Comparison of ENCODE assay signal across 21 cellular contexts in the genomic region with DNA sequence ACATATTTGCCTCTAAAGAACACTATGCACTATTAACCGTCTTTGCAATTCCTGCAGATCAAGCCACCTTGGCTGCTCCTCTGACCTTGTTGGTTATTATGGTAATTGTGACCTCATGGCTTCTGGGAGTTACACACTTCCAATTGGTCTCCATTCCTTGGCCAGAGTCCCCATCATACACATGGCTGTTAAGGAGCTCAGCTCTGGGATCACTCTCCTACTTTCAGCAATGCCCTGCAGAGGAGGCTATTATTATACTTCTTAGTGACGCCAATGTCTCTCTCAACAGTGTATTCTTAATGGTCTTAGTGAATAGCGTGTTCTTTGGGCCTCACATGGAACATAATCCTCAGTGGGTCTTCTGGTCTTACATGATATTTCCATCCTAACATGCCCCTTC.
"Had no signal": no experiment of that assay in that cellular context is flagged by ENCODE, and none has a peak within 500 bp of the region (broad histone marks: within the 10 kb centered on the region; RNA-seq: fewer than 3 reads in every experiment).

No MANE protein-coding gene starts in this region.

- H3K27ac ChIP-seq: lower lobe of right lung, pancreas, prostate gland, spleen, suprapubic skin, thoracic aorta, tibial artery, upper lobe of right lung had no signal

- H3K27me3 ChIP-seq: pancreas, spleen, suprapubic skin, tibial artery, upper lobe of right lung had no signal

- H3K4me3 ChIP-seq: lower lobe of right lung, pancreas, prostate gland, spleen, suprapubic skin, thoracic aorta, tibial artery, upper lobe of right lung had no signal

- H3K9me3 ChIP-seq: lower lobe of right lung, prostate gland, spleen, suprapubic skin, thoracic aorta, tibial artery, upper lobe of right lung had no signal

- DNase-seq: hippocampal formation; immature natural killer cell; kidney; lower lobe of right lung; mammary epithelial cell; mesenchymal stem cell; naive thymus-derived CD8-positive, alpha-beta T cell; pancreas; posterior cingulate gyrus; small intestine; spleen; stimulated activated CD4-positive, alpha-beta T cell treated with anti-CD3 and anti-CD28 coated beads, Interleukin-4, amount 100 ng/mL, for 24 hours; stimulated activated naive CD4-positive, alpha-beta T cell; tibial artery; trophoblast cell; upper lobe of right lung had no signal

- ATAC-seq: lower lobe of right lung; naive thymus-derived CD8-positive, alpha-beta T cell; pancreas; sciatic nerve; stimulated activated effector memory CD8-positive, alpha-beta T cell treated with anti-CD3 and anti-CD28 coated beads, Interleukin-12 subunit alpha, Interleukin-12 subunit beta, amount 100 ng/mL, for 72 hours had no signal

- H3K4me1 ChIP-seq: lower lobe of right lung, prostate gland, spleen, tibial artery, upper lobe of right lung had no signal

- H3K36me3 ChIP-seq: pancreas, prostate gland, spleen, suprapubic skin, upper lobe of right lung had no signal
